In the genomic region with DNA sequence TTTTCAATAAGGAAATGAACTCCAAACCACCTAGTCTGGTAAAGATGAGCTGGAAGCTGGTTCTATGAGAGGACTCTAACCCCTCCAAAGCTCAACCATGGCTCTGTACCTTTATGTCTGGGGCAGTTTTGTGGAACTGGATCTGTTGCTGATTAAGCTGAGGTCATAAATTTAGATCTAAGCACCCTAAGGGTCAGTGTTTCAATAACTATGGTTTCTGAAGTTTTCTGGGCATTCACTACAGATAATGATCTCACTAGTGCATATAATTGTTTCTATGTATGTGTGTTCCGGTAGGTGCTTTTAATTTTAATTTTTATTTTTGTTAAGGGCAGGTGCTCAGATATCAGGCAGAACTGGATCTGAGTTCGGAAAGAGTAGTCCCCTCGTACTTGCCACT, we compare ENCODE assay signal across 21 cellular contexts.
"Had no signal": no experiment of that assay in that cellular context is flagged by ENCODE, and none has a peak within 500 bp of the region (broad histone marks: within the 10 kb centered on the region; RNA-seq: fewer than 3 reads in every experiment).

No MANE protein-coding gene starts in this region.

- H3K9me3 Mint-ChIP-seq: activated naive CD4-positive, alpha-beta T cell treated with anti-CD3 and anti-CD28 coated beads, Interleukin-2, amount 10 ng/mL, durations not matched to agents 7 days and 5 days; activated T-helper 1 cell treated with anti-CD3 and anti-CD28 coated beads, Interleukin-12 subunit alpha, Interleukin-12 subunit beta, Interleukin-2, Interleukin-4 antibody, amounts not matched to agents 30 ng/mL and 10 ng/mL and 1 ng/mL, durations not matched to agents 14 hours and 24 hours and 36 hours; T-helper 2 cell treated with Interferon-gamma antibody and Interleukin-4, amounts not matched to agents 5 μg/mL and 100 μg/mL, for 36 hours had no signal

- H3K27ac ChIP-seq: brain microvascular endothelial cell, cardiac muscle cell, SK-N-MC had no signal

- H3K36me3 Mint-ChIP-seq: activated naive CD4-positive, alpha-beta T cell treated with anti-CD3 and anti-CD28 coated beads, Interleukin-2, amount 10 ng/mL, durations not matched to agents 7 days and 5 days had no signal

- H3K36me3 ChIP-seq: brain microvascular endothelial cell, cardiac muscle cell had no signal

- H3K27me3 ChIP-seq: brain microvascular endothelial cell, cardiac muscle cell had no signal

- DNase-seq: activated CD4-positive, alpha-beta T cell treated with anti-CD3 and anti-CD28 coated beads, Interleukin-2, amount 10 ng/mL, durations not matched to agents 7 days and 5 days; activated CD8-positive, alpha-beta memory T cell treated with anti-CD3 and anti-CD28 coated beads for 24 hours; activated effector memory CD4-positive, alpha-beta T cell treated with anti-CD3 and anti-CD28 coated beads, Interleukin-2, amount 50 U/mL, for 16 hours; activated naive CD4-positive, alpha-beta T cell treated with anti-CD3 and anti-CD28 coated beads, Interleukin-2, amount 10 ng/mL, durations not matched to agents 7 days and 5 days; brain microvascular endothelial cell; MM.1S; NCI-H1105; NCI-H1436; NCI-H1694 treated with DMSO at 0.1 percent for 48 hours; NCI-H2029 treated with DMSO at 0.1 percent for 48 hours; NCI-H345; NCI-H510A; NCI-H69; NK-92 treated with Interleukin-12 subunit alpha and Interleukin-12 subunit beta, amount 100 ng/mL, for 24 hours; OCI-M1; RPMI8226; SW 1271 had no signal

- H3K4me3 Mint-ChIP-seq: activated CD4-positive, alpha-beta T cell treated with anti-CD3 and anti-CD28 coated beads, Interleukin-2, amount 10 ng/mL, durations not matched to agents 7 days and 5 days; activated naive CD4-positive, alpha-beta T cell treated with anti-CD3 and anti-CD28 coated beads, Interleukin-2, amount 10 ng/mL, durations not matched to agents 7 days and 5 days; activated T-helper 1 cell treated with anti-CD3 and anti-CD28 coated beads, Interleukin-12 subunit alpha, Interleukin-12 subunit beta, Interleukin-2, Interleukin-4 antibody, amounts not matched to agents 30 ng/mL and 10 ng/mL and 1 ng/mL, durations not matched to agents 14 hours and 24 hours and 36 hours; T-helper 2 cell treated with Interferon-gamma antibody and Interleukin-4, amounts not matched to agents 5 μg/mL and 100 μg/mL, for 36 hours had no signal

- H3K4me3 ChIP-seq: cardiac muscle cell, SK-N-MC had no signal

- H3K27ac Mint-ChIP-seq: activated CD4-positive, alpha-beta T cell treated with anti-CD3 and anti-CD28 coated beads, Interleukin-2, amount 10 ng/mL, durations not matched to agents 7 days and 5 days; activated naive CD4-positive, alpha-beta T cell treated with anti-CD3 and anti-CD28 coated beads, Interleukin-2, amount 10 ng/mL, durations not matched to agents 7 days and 5 days; activated T-helper 1 cell treated with anti-CD3 and anti-CD28 coated beads, Interleukin-12 subunit alpha, Interleukin-12 subunit beta, Interleukin-2, Interleukin-4 antibody, amounts not matched to agents 30 ng/mL and 10 ng/mL and 1 ng/mL, durations not matched to agents 14 hours and 24 hours and 36 hours; T-helper 2 cell treated with Interferon-gamma antibody and Interleukin-4, amounts not matched to agents 5 μg/mL and 100 μg/mL, for 36 hours had no signal
